ENCODE assay signal across 6 cellular contexts in genomic region chr3:36521007-36521379, GRCh38.
"Had no signal": no experiment of that assay in that cellular context is flagged by ENCODE, and none has a peak within 500 bp of the region (broad histone marks: within the 10 kb centered on the region; RNA-seq: fewer than 3 reads in every experiment).

No MANE protein-coding gene starts in this region.

- ATAC-seq: GM23338, K562 had no signal

- H2AFZ ChIP-seq: GM23338 had no signal

- DNase-seq: H9, HCEC 1CT, IMR-90, KG1 had no signal

- H3K4me3 ChIP-seq: GM23338, K562 had no signal

- H3K4me2 ChIP-seq: GM23338 had no signal
